In genomic region chr19:8034178-8034525, GRCh38 we compare ENCODE assay signal across 27 cellular contexts. TPM values are rescaled to one million over a fixed set of nuclear protein-coding genes. Genes with fewer than 3 reads are reported as not detected.
"Had no signal": no experiment of that assay in that cellular context is flagged by ENCODE, and none has a peak within 500 bp of the region (broad histone marks: within the 10 kb centered on the region; RNA-seq: fewer than 3 reads in every experiment).

No MANE protein-coding gene starts in this region.

- H3K4me1 Mint-ChIP-seq: activated CD4-positive, alpha-beta memory T cell treated with anti-CD3 and anti-CD28 coated beads, Interleukin-2, amount 10 ng/mL, durations not matched to agents 7 days and 5 days; activated CD4-positive, alpha-beta T cell treated with anti-CD3 and anti-CD28 coated beads for 36 hours; activated T-helper 17 cell treated with anti-CD3 and anti-CD28 coated beads, Interleukin-2, amount 50 U/mL, for 72 hours had no signal

- H3K9ac ChIP-seq: SK-N-SH had no signal

- H3K36me3 ChIP-seq: brain microvascular endothelial cell, MG63 had no signal

- H3K27ac ChIP-seq: brain microvascular endothelial cell, VCaP had no signal

- H3K36me3 Mint-ChIP-seq: activated naive CD8-positive, alpha-beta T cell had no signal

- H3K27ac Mint-ChIP-seq: activated CD4-positive, alpha-beta memory T cell treated with anti-CD3 and anti-CD28 coated beads, Interleukin-2, amount 10 ng/mL, durations not matched to agents 7 days and 5 days; activated CD4-positive, alpha-beta T cell treated with anti-CD3 and anti-CD28 coated beads for 36 hours; activated naive CD4-positive, alpha-beta T cell treated with anti-CD3 and anti-CD28 coated beads for 36 hours; activated naive CD8-positive, alpha-beta T cell; activated T-helper 17 cell treated with anti-CD3 and anti-CD28 coated beads, Interleukin-2, amount 50 U/mL, for 72 hours had no signal

- ATAC-seq: activated CD4-positive, alpha-beta T cell treated with anti-CD3 and anti-CD28 coated beads for 36 hours; activated T-helper 17 cell treated with anti-CD3 and anti-CD28 coated beads, Interleukin-2, amount 50 U/mL, for 72 hours; Panc1; Right ventricle myocardium inferior had no signal

- H3K4me3 ChIP-seq: MG63 had no signal

- H3K27me3 Mint-ChIP-seq: activated CD4-positive, alpha-beta T cell treated with anti-CD3 and anti-CD28 coated beads for 36 hours; activated naive CD8-positive, alpha-beta T cell had no signal

- H3K4me3 Mint-ChIP-seq: activated CD4-positive, alpha-beta memory T cell treated with anti-CD3 and anti-CD28 coated beads, Interleukin-2, amount 10 ng/mL, durations not matched to agents 7 days and 5 days; activated CD4-positive, alpha-beta T cell treated with anti-CD3 and anti-CD28 coated beads for 36 hours; activated naive CD4-positive, alpha-beta T cell treated with anti-CD3 and anti-CD28 coated beads for 36 hours; activated naive CD8-positive, alpha-beta T cell; activated T-helper 17 cell treated with anti-CD3 and anti-CD28 coated beads, Interleukin-2, amount 50 U/mL, for 72 hours had no signal

- DNase-seq: activated CD4-positive, alpha-beta memory T cell treated with anti-CD3 and anti-CD28 coated beads, Interleukin-2, amount 10 ng/mL, durations not matched to agents 7 days and 5 days; activated CD4-positive, alpha-beta T cell treated with anti-CD3 and anti-CD28 coated beads for 36 hours; activated CD4-positive, alpha-beta T cell treated with anti-CD3 and anti-CD28 coated beads, Interleukin-2, amount 50 U/mL, for 1 hour; activated gamma-delta T cell; activated naive CD4-positive, alpha-beta T cell treated with anti-CD3 and anti-CD28 coated beads for 36 hours; activated T-cell treated with anti-CD3 and anti-CD28 coated beads for 4 hours; activated T-cell treated with anti-CD3 and anti-CD28 coated beads, Interleukin-2, amount 50 U/mL, for 48 hours; brain microvascular endothelial cell; MG63; MV-4-11; NCI-H1092 treated with DMSO at 0.1 percent for 48 hours; NCI-H1417 treated with DMSO at 0.1 percent for 48 hours; NCI-H187; NCI-H2081; NCI-H510A treated with DMSO at 0.1 percent for 48 hours; NCI-H69; NK-92 treated with Interleukin-12 subunit alpha and Interleukin-12 subunit beta, amount 100 ng/mL, for 24 hours; RPMI8226; SK-N-SH; T-helper 1 cell had no signal

- H3K4me2 ChIP-seq: SK-N-SH had no signal

- H3K9me3 ChIP-seq: MG63, SK-N-SH had no signal

- H3K9me3 Mint-ChIP-seq: activated CD4-positive, alpha-beta memory T cell treated with anti-CD3 and anti-CD28 coated beads, Interleukin-2, amount 10 ng/mL, durations not matched to agents 7 days and 5 days; activated naive CD4-positive, alpha-beta T cell treated with anti-CD3 and anti-CD28 coated beads for 36 hours; activated T-helper 17 cell treated with anti-CD3 and anti-CD28 coated beads, Interleukin-2, amount 50 U/mL, for 72 hours had no signal

- H3K9me2 ChIP-seq: SK-N-SH had no signal

RNA-seq across cellular contexts. Expression of gene CCL25, which starts 18.4 kb away (rescaled TPM):
- total RNA-seq: activated CD4-positive, alpha-beta memory T cell treated with anti-CD3 and anti-CD28 coated beads, Interleukin-2, amount 10 ng/mL, durations not matched to agents 7 days and 5 days; activated CD8-positive, alpha-beta memory T cell treated with anti-CD3 and anti-CD28 coated beads for 36 hours; activated naive CD4-positive, alpha-beta T cell treated with anti-CD3 and anti-CD28 coated beads for 36 hours; cardiac septum; Right ventricle myocardium inferior had no signal
- polyA plus RNA-seq: SK-N-SH had no signal
